10 cellular contexts compared by ENCODE assay signal in the genomic region with DNA sequence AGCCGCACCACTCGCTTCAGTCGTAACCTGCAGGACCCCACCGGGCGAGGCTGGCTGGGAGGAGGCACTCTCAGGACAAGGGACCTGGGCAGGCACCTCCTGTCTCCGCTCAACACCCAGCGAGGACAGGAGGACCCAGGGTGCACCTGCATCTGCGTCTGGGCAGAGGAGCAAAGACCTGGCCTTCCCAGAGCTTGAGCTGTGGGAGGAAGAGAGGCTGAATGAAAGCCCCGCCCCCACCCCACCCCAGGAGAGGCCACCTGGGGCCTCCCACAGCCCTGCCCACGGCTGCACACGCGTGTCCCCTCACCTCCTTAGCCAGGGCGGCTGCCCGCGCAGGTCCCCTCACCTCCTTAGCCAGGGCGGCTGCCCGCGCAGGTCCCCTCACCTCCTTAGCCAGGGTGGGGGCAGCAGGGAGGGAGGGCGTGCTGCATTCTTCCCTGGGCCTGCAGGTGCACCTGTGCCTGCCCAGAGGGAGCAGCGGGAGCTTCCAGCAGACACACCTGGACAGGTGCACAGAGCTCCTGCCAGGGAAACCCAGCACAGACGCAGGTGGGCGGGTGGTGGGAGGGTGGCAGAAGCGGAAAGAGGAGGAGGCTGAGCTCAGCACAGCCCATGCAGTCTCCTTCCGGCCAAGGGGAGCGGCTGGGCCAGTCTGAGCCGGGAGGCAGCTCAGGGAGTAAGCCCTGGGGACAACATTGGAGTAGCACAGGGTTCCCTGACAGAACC. TPM values are rescaled to one million over a fixed set of nuclear protein-coding genes. Genes with fewer than 3 reads are reported as not detected.
DNase-seq lines count a peak whose midpoint lies in the region; ATAC-seq and TF ChIP-seq lines count a peak whose summit lies in the region.
"Had no signal": no experiment of that assay in that cellular context is flagged by ENCODE, and none has a peak within 500 bp of the region (broad histone marks: within the 10 kb centered on the region; RNA-seq: fewer than 3 reads in every experiment).

No MANE protein-coding gene starts in this region.

- peak; percentile 10 for ATAC-seq in Right ventricle myocardium superior (ENCODE audit: poor library complexity)
- ATAC-seq in HG02642 (IDR thresholded peaks at IDR 0.05; ENCODE audit: poor library complexity, unreplicated experiment), result no peak

- no peak overlapping the region for H3K27ac Mint-ChIP-seq in CD4-positive, alpha-beta memory T cell
- H3K27ac Mint-ChIP-seq: activated naive CD4-positive, alpha-beta T cell treated with anti-CD3 and anti-CD28 coated beads, Interleukin-2, amount 10 ng/mL, durations not matched to agents 7 days and 5 days had no signal

- peaks cover 4 to 8% of the 10 kb centered on the region in 2 donors for H3K27me3 Mint-ChIP-seq in CD4-positive, alpha-beta memory T cell

- no peaks in the 10 kb centered on the region for H3K27me3 ChIP-seq in CD4-positive, alpha-beta memory T cell (ENCODE audit: insufficient read depth, low read length)
- H3K27me3 ChIP-seq in esophagus muscularis mucosa, result no peaks in the 10 kb centered on the region

- no peaks in the 10 kb centered on the region for H3K9me3 Mint-ChIP-seq in CD4-positive, alpha-beta memory T cell
- H3K9me3 Mint-ChIP-seq: activated naive CD4-positive, alpha-beta T cell treated with anti-CD3 and anti-CD28 coated beads, Interleukin-2, amount 10 ng/mL, durations not matched to agents 7 days and 5 days had no signal

- 90% methylated on average over 16 of the region's 26 CpGs for whole genome bisulfite sequencing in esophagus muscularis mucosa

- no peaks in the 10 kb centered on the region for H3K4me1 Mint-ChIP-seq in CD4-positive, alpha-beta memory T cell
- H3K4me1 Mint-ChIP-seq: activated naive CD4-positive, alpha-beta T cell treated with anti-CD3 and anti-CD28 coated beads, Interleukin-2, amount 10 ng/mL, durations not matched to agents 7 days and 5 days had no signal

- no peak overlapping the region for H3K27ac ChIP-seq in CD4-positive, alpha-beta memory T cell (ENCODE audit: low read depth, low read length)
- H3K27ac ChIP-seq in esophagus muscularis mucosa (replicated peaks in 1 of 4), result no peak overlapping the region

- POLR2A ChIA-PET in CD4-positive, alpha-beta memory T cell (lab: Charles Lee; ENCODE audit: partially characterized antibody), result no interaction called here

- CTCF ChIA-PET in CD4-positive, alpha-beta memory T cell (lab: Charles Lee; ENCODE audit: partially characterized antibody), result interaction anchor here (0.7 kb wide), 1 partner anchor 11 kb away, joined by 3 read pairs; no protein-coding TSS in a partner anchor

- H3K36me3 ChIP-seq in CD4-positive, alpha-beta memory T cell (ENCODE audit: insufficient read depth, low read length), result no peaks in the 10 kb centered on the region
- H3K36me3 ChIP-seq in esophagus muscularis mucosa, result no peaks in the 10 kb centered on the region

- no peak for TF ChIP-seq CTCF in esophagus muscularis mucosa (IDR thresholded peaks at IDR 0.05)

- intact Hi-C loops in Right ventricle myocardium superior (cut with DNase I) (loop anchor here (10.0 kb wide), 1 partner anchor 136 kb away; no protein-coding TSS in a partner anchor), cardiac septum (cut with DNase I) (no loop called here), esophagus muscularis mucosa (cut with DNase I) (no loop called here)
- intact Hi-C loops in CD4-positive, alpha-beta memory T cell (cut with micrococcal nuclease), result no loop called here

- H3K4me3 Mint-ChIP-seq in CD4-positive, alpha-beta memory T cell, result no peak overlapping the region
- H3K4me3 Mint-ChIP-seq: activated naive CD4-positive, alpha-beta T cell treated with anti-CD3 and anti-CD28 coated beads, Interleukin-2, amount 10 ng/mL, durations not matched to agents 7 days and 5 days had no signal

- H3K36me3 Mint-ChIP-seq in CD4-positive, alpha-beta memory T cell, result no peaks in the 10 kb centered on the region
- H3K36me3 Mint-ChIP-seq: activated naive CD4-positive, alpha-beta T cell treated with anti-CD3 and anti-CD28 coated beads, Interleukin-2, amount 10 ng/mL, durations not matched to agents 7 days and 5 days had no signal

- DNase-seq in Right ventricle myocardium superior (peak; percentile 44), cardiac septum (ENCODE audit: low spot score) (no peak), NCI-H510A treated with DMSO at 0.1 percent for 48 hours (lab: John Stamatoyannopoulos, UW) (peak; percentile 99), iPS-NIHi11 (ENCODE audit: low spot score) (peak; percentile 80), esophagus muscularis mucosa (ENCODE audit: extremely low spot score) (no peak)
- DNase-seq in CD4-positive, alpha-beta memory T cell, result no peak
- DNase-seq in stimulated activated CD4-positive, alpha-beta T cell treated with anti-CD3 and anti-CD28 coated beads, Interleukin-2, amount 100 ng/mL, for 24 hours, result no peak
- DNase-seq: activated naive CD4-positive, alpha-beta T cell treated with anti-CD3 and anti-CD28 coated beads, Interleukin-2, amount 10 ng/mL, durations not matched to agents 7 days and 5 days; NCI-H82 had no signal

- no peaks in the 10 kb centered on the region for H3K4me1 ChIP-seq in CD4-positive, alpha-beta memory T cell (ENCODE audit: insufficient read depth, low read length)
- H3K4me1 ChIP-seq in esophagus muscularis mucosa, result peaks cover 11 to 33% (median 27%) of the 10 kb centered on the region in 4 donors

- H3K4me3 ChIP-seq in CD4-positive, alpha-beta memory T cell (ENCODE audit: low read length in 2 of 2), result no peak overlapping the region
- no peak overlapping the region for H3K4me3 ChIP-seq in esophagus muscularis mucosa

- no peak for TF ChIP-seq POLR2A in esophagus muscularis mucosa (IDR thresholded peaks at IDR 0.05; ENCODE audit: low read depth)

- no peak for TF ChIP-seq EP300 in esophagus muscularis mucosa (IDR thresholded peaks at IDR 0.05)

- no peaks in the 10 kb centered on the region for H3K9me3 ChIP-seq in CD4-positive, alpha-beta memory T cell (ENCODE audit: control insufficient read depth in 1 of 2, low read length in 2 of 2)
- H3K9me3 ChIP-seq in esophagus muscularis mucosa, result no peaks in the 10 kb centered on the region

RNA-seq across cellular contexts. Expression of a gene that starts 18.5 kb away (rescaled TPM):
- 172 TPM for total RNA-seq in Right ventricle myocardium superior
- 127 TPM for total RNA-seq in cardiac septum
- total RNA-seq in CD4-positive, alpha-beta memory T cell, result 10 to 100 TPM; 30.6 to 32.9 TPM
- polyA plus RNA-seq in CD4-positive, alpha-beta memory T cell, result 10 to 100 TPM; 11.7 to 22.3 TPM
- 10 to 100 TPM; 21.6 to 35.8 (median 25.4) TPM for total RNA-seq in esophagus muscularis mucosa

Comparison
In these comparisons a context has a peak if more than half of its experiments do, and no peak if none do; other contexts are left out.
1. DNase-seq: peak in Right ventricle myocardium superior (single experiment), NCI-H510A treated with DMSO at 0.1 percent for 48 hours (single experiment) and iPS-NIHi11 (single experiment); none in cardiac septum (single experiment), CD4-positive, alpha-beta memory T cell (0 of 5), stimulated activated CD4-positive, alpha-beta T cell treated with anti-CD3 and anti-CD28 coated beads, Interleukin-2, amount 100 ng/mL, for 24 hours (0 of 2) and esophagus muscularis mucosa (single experiment).